ENCODE assay signal across 16 cellular contexts in genomic region chr5:88787856-88788255, GRCh38.
DNase-seq lines count a peak whose midpoint lies in the region; ATAC-seq and TF ChIP-seq lines count a peak whose summit lies in the region.
"Had no signal": no experiment of that assay in that cellular context is flagged by ENCODE, and none has a peak within 500 bp of the region (broad histone marks: within the 10 kb centered on the region; RNA-seq: fewer than 3 reads in every experiment).

No MANE protein-coding gene starts in this region.

- H3K27ac ChIP-seq in heart right ventricle (peak overlapping the region in 6 of 10 donors; percentile 1 to 91 (median 20)), aorta (ENCODE audit: low read depth in 1 of 2, low read length in 2 of 2) (peak overlapping the region; percentile 26 to 98)
- H3K27ac ChIP-seq: pancreas had no signal

- no peak for TF ChIP-seq CTCF in heart right ventricle (IDR thresholded peaks at IDR 0.05)

- peaks cover 0 to 29% (median 0%) of the 10 kb centered on the region in 9 donors for H3K36me3 ChIP-seq in heart right ventricle
- H3K36me3 ChIP-seq in aorta (ENCODE audit: control insufficient read depth in 1 of 2, insufficient read depth in 2 of 2, low read length in 1 of 2) = no peaks in the 10 kb centered on the region
- H3K36me3 ChIP-seq: pancreas, upper lobe of left lung had no signal

- WGBS in heart right ventricle, 2 donors = 90 to 91% methylated on average over 3 of the region's 3 CpGs
- WGBS in aorta, 2 donors = 37 to 39% methylated on average over 3 of the region's 3 CpGs

- no peaks in the 10 kb centered on the region for H3K27me3 ChIP-seq in heart right ventricle
- H3K27me3 ChIP-seq in aorta (ENCODE audit: control insufficient read depth in 1 of 2, insufficient read depth in 2 of 2, low read length in 1 of 2) = no peaks in the 10 kb centered on the region
- H3K27me3 ChIP-seq: pancreas, upper lobe of left lung had no signal

- peaks cover 0 to 59% (median 34%) of the 10 kb centered on the region in 9 donors for H3K4me1 ChIP-seq in heart right ventricle
- H3K4me1 ChIP-seq in aorta (ENCODE audit: control insufficient read depth in 1 of 2, insufficient read depth in 2 of 2, low read length in 2 of 2) = peaks cover 0 to 2% of the 10 kb centered on the region in 2 donors

- H3K9me3 ChIP-seq in heart right ventricle (no peaks in the 10 kb centered on the region), aorta (ENCODE audit: control insufficient read depth, low read length) (no peaks in the 10 kb centered on the region)
- H3K9me3 ChIP-seq: pancreas, upper lobe of left lung had no signal

- H3K4me3 ChIP-seq in heart right ventricle = no peak overlapping the region
- no peak overlapping the region for H3K4me3 ChIP-seq in aorta (ENCODE audit: low read length in 2 of 2)
- H3K4me3 ChIP-seq: pancreas, upper lobe of left lung had no signal

- no peaks in the 10 kb centered on the region for H3K27me3 Mint-ChIP-seq in naive B cell

- H3K9me3 Mint-ChIP-seq in naive B cell = no peaks in the 10 kb centered on the region
- H3K9me3 Mint-ChIP-seq: CD4-positive, CD25-positive, alpha-beta regulatory T cell; WTC11 had no signal

- peaks cover 2 to 13% of the 10 kb centered on the region in 2 donors for H3K36me3 Mint-ChIP-seq in naive B cell
- H3K36me3 Mint-ChIP-seq: CD4-positive, CD25-positive, alpha-beta regulatory T cell; WTC11 had no signal

- DNase-seq in heart right ventricle (no peak), cardiac septum (ENCODE audit: low spot score) (no peak), astrocyte of the hippocampus (ENCODE audit: low read depth, low spot score) (peak; percentile 68), naive B cell (no peak), aorta (peak; percentile 58 to 82), NCI-H1436 (lab: John Stamatoyannopoulos, UW) (no peak)
- DNase-seq: activated effector memory CD4-positive, alpha-beta T cell treated with anti-CD3 and anti-CD28 coated beads, Interleukin-2, amount 50 U/mL, for 16 hours; CD4-positive, CD25-positive, alpha-beta regulatory T cell; DMS79; NCI-H1417; pancreas; stimulated activated naive CD4-positive, alpha-beta T cell; upper lobe of left lung had no signal

- H3K27ac Mint-ChIP-seq in naive B cell = peak overlapping the region in 4 of 6 donors; percentile 59 to 88 (median 76)
- H3K27ac Mint-ChIP-seq: CD4-positive, CD25-positive, alpha-beta regulatory T cell; WTC11 had no signal

- H3K4me1 Mint-ChIP-seq in naive B cell = peaks cover 39 to 59% (median 59%) of the 10 kb centered on the region in 3 donors
- H3K4me1 Mint-ChIP-seq: CD4-positive, CD25-positive, alpha-beta regulatory T cell had no signal

- peak overlapping the region in 1 of 8 donors; percentile 29 for H3K4me3 Mint-ChIP-seq in naive B cell
- H3K4me3 Mint-ChIP-seq: CD4-positive, CD25-positive, alpha-beta regulatory T cell; WTC11 had no signal

- ATAC-seq in heart right ventricle (no peak), naive B cell (ENCODE audit: low read depth in 2 of 2) (no peak), aorta (ENCODE audit: low FRiP score) (no peak), GM18517 (IDR thresholded peaks at IDR 0.05; ENCODE audit: unreplicated experiment) (no peak), HG03108 (IDR thresholded peaks at IDR 0.05; ENCODE audit: unreplicated experiment) (no peak)
- ATAC-seq: pancreas, WTC11 had no signal

- intact Hi-C loops in heart right ventricle (cut with DNase I) (loop anchor here in 6 of 10 donors (2.0 to 10.0 kb wide), 9 partner anchors 27 to 1617 kb away; partner anchors contain the start of genes MEF2C (in 3 of the 6) and CETN3 (in 1 of the 6)), cardiac septum (cut with DNase I) (loop anchor here (2.0 to 5.0 kb wide), 2 partner anchors 56 to 97 kb away; no protein-coding TSS in a partner anchor), aorta (cut with DNase I) (loop anchor here (5.0 kb wide), 4 partner anchors 39 to 99 kb away; partner anchors contain the start of gene MEF2C (in 1 of the 2))

Comparison
In these comparisons a context has a peak if more than half of its experiments do, and no peak if none do; other contexts are left out.
1. DNase-seq: peak in astrocyte of the hippocampus (single experiment) and aorta (2 of 2); none in heart right ventricle (0 of 2), cardiac septum (single experiment), naive B cell (single experiment) and NCI-H1436 (single experiment).